11 cellular contexts compared by ENCODE assay signal in genomic region chr1:109467301-109467777, GRCh38. TPM values are rescaled to one million over a fixed set of nuclear protein-coding genes. Genes with fewer than 3 reads are reported as not detected.
DNase-seq lines count a peak whose midpoint lies in the region; ATAC-seq and TF ChIP-seq lines count a peak whose summit lies in the region.
"Had no signal": no experiment of that assay in that cellular context is flagged by ENCODE, and none has a peak within 500 bp of the region (broad histone marks: within the 10 kb centered on the region; RNA-seq: fewer than 3 reads in every experiment).

No MANE protein-coding gene starts in this region.

- no peak for TF ChIP-seq POLR2A in esophagus squamous epithelium (IDR thresholded peaks at IDR 0.05)

- POLR2A ChIA-PET in activated CD4-positive, alpha-beta T cell treated with anti-CD3 and anti-CD28 coated beads for 36 hours (lab: Charles Lee) = no interaction called here
- POLR2A ChIA-PET in naive thymus-derived CD4-positive, alpha-beta T cell (lab: Charles Lee) = no interaction called here

- peaks cover 9 to 23% (median 16%) of the 10 kb centered on the region in 3 donors for H3K4me1 ChIP-seq in esophagus squamous epithelium
- H3K4me1 ChIP-seq in naive thymus-derived CD4-positive, alpha-beta T cell (ENCODE audit: control insufficient read depth in 2 of 2, insufficient read depth in 2 of 2, low read length in 2 of 2) = peaks cover 0 to 3% of the 10 kb centered on the region in 2 donors

- H3K27me3 ChIP-seq in esophagus squamous epithelium = peaks cover 0 to 96% (median 14%) of the 10 kb centered on the region in 4 donors
- peaks cover 11 to 16% of the 10 kb centered on the region in 2 donors for H3K27me3 ChIP-seq in naive thymus-derived CD4-positive, alpha-beta T cell (ENCODE audit: control insufficient read depth in 2 of 2, insufficient read depth in 2 of 2, low read length in 2 of 2)

- peaks cover 46% of the 10 kb centered on the region for H3K27me3 Mint-ChIP-seq in activated CD4-positive, alpha-beta T cell treated with anti-CD3 and anti-CD28 coated beads for 36 hours
- H3K27me3 Mint-ChIP-seq in naive thymus-derived CD4-positive, alpha-beta T cell = peaks cover 65 to 88% (median 75%) of the 10 kb centered on the region in 5 donors
- H3K27me3 Mint-ChIP-seq in type B pancreatic cell = peaks cover 90% of the 10 kb centered on the region

- H3K9me3 ChIP-seq in esophagus squamous epithelium = no peaks in the 10 kb centered on the region
- H3K9me3 ChIP-seq in naive thymus-derived CD4-positive, alpha-beta T cell (ENCODE audit: control insufficient read depth in 2 of 3, low read length in 3 of 3) = no peaks in the 10 kb centered on the region

- H3K27ac Mint-ChIP-seq in activated CD4-positive, alpha-beta T cell treated with anti-CD3 and anti-CD28 coated beads for 36 hours = no peak overlapping the region
- H3K27ac Mint-ChIP-seq in naive thymus-derived CD4-positive, alpha-beta T cell = no peak overlapping the region
- H3K27ac Mint-ChIP-seq in type B pancreatic cell = no peak overlapping the region

- peak overlapping the region in 3 of 4 donors; percentile 50 to 67 (median 64) for H3K4me3 ChIP-seq in esophagus squamous epithelium
- H3K4me3 ChIP-seq in naive thymus-derived CD4-positive, alpha-beta T cell (ENCODE audit: low read length) = no peak overlapping the region

- peak overlapping the region in 3 of 4 donors; percentile 50 to 76 (median 70) for H3K27ac ChIP-seq in esophagus squamous epithelium
- no peak overlapping the region for H3K27ac ChIP-seq in naive thymus-derived CD4-positive, alpha-beta T cell (ENCODE audit: low read depth, low read length)
- H3K27ac ChIP-seq: VCaP had no signal

- CTCF ChIA-PET in activated CD4-positive, alpha-beta T cell treated with anti-CD3 and anti-CD28 coated beads for 36 hours (lab: Charles Lee) = interaction anchor here (0.6 kb wide), 1 partner anchor 65 kb away, joined by 3 read pairs; no protein-coding TSS in a partner anchor
- CTCF ChIA-PET in naive thymus-derived CD4-positive, alpha-beta T cell (lab: Charles Lee) = no interaction called here

- no peak for DNase-seq in activated CD4-positive, alpha-beta T cell treated with anti-CD3 and anti-CD28 coated beads for 36 hours
- no peak for DNase-seq in activated CD4-positive, alpha-beta T cell treated with anti-CD3 and anti-CD28 coated beads for 48 hours
- DNase-seq in esophagus squamous epithelium (lab: John Stamatoyannopoulos, UW) (no peak), type B pancreatic cell (ENCODE audit: extremely low spot score, unreplicated experiment) (no peak), NCI-H2107 treated with DMSO at 0.1 percent for 48 hours (lab: John Stamatoyannopoulos, UW; ENCODE audit: unreplicated experiment) (no peak)
- DNase-seq in naive thymus-derived CD4-positive, alpha-beta T cell = no peak
- no peak for DNase-seq in stimulated activated CD4-positive, alpha-beta T cell treated with anti-CD3 and anti-CD28 coated beads, Interleukin-4, amount 100 ng/mL, for 4 hours
- DNase-seq: ACHN, GOT3 had no signal

- H3K4me3 Mint-ChIP-seq in activated CD4-positive, alpha-beta T cell treated with anti-CD3 and anti-CD28 coated beads for 36 hours = peak overlapping the region; percentile 59
- peak overlapping the region in 9 of 10 donors; percentile 14 to 84 (median 68) for H3K4me3 Mint-ChIP-seq in naive thymus-derived CD4-positive, alpha-beta T cell
- peak overlapping the region; percentile 72 for H3K4me3 Mint-ChIP-seq in type B pancreatic cell

- intact Hi-C loops in activated CD4-positive, alpha-beta T cell treated with anti-CD3 and anti-CD28 coated beads for 36 hours (cut with DNase I, micrococcal nuclease) = no loop called here
- intact Hi-C loops in esophagus squamous epithelium (cut with DNase I) = no loop called here
- intact Hi-C loops in naive thymus-derived CD4-positive, alpha-beta T cell (cut with micrococcal nuclease) = loop anchor here (5.0 kb wide), 1 partner anchor 40 kb away; the partner anchor contains the start of gene PSMA5 (in 2 of the 2)

- H3K4me1 Mint-ChIP-seq in activated CD4-positive, alpha-beta T cell treated with anti-CD3 and anti-CD28 coated beads for 36 hours = peaks cover 4% of the 10 kb centered on the region
- peaks cover 0 to 11% (median 7%) of the 10 kb centered on the region in 7 donors for H3K4me1 Mint-ChIP-seq in naive thymus-derived CD4-positive, alpha-beta T cell
- no peaks in the 10 kb centered on the region for H3K4me1 Mint-ChIP-seq in type B pancreatic cell (ENCODE audit: unreplicated experiment)

- TF ChIP-seq CTCF in esophagus squamous epithelium (IDR thresholded peaks at IDR 0.05) = no peak
- TF ChIP-seq CTCF in type B pancreatic cell (conservative IDR thresholded peaks at IDR 0.05) = no peak

- no peaks in the 10 kb centered on the region for H3K36me3 Mint-ChIP-seq in activated CD4-positive, alpha-beta T cell treated with anti-CD3 and anti-CD28 coated beads for 36 hours (ENCODE audit: low read depth)
- no peaks in the 10 kb centered on the region for H3K36me3 Mint-ChIP-seq in naive thymus-derived CD4-positive, alpha-beta T cell
- H3K36me3 Mint-ChIP-seq in type B pancreatic cell = no peaks in the 10 kb centered on the region

- 26 to 33% methylated on average over 9 to 19 of the region's 23 CpGs for WGBS in esophagus squamous epithelium, 2 donors

- no peak for ATAC-seq in activated CD4-positive, alpha-beta T cell treated with anti-CD3 and anti-CD28 coated beads for 36 hours
- ATAC-seq in naive thymus-derived CD4-positive, alpha-beta T cell = no peak
- no peak for ATAC-seq in GM21447 (IDR thresholded peaks at IDR 0.05; ENCODE audit: unreplicated experiment)

- no peaks in the 10 kb centered on the region for H3K9me3 Mint-ChIP-seq in activated CD4-positive, alpha-beta T cell treated with anti-CD3 and anti-CD28 coated beads for 36 hours (ENCODE audit: low read depth)
- H3K9me3 Mint-ChIP-seq in naive thymus-derived CD4-positive, alpha-beta T cell = no peaks in the 10 kb centered on the region
- no peaks in the 10 kb centered on the region for H3K9me3 Mint-ChIP-seq in type B pancreatic cell

- H3K36me3 ChIP-seq in esophagus squamous epithelium = no peaks in the 10 kb centered on the region
- no peaks in the 10 kb centered on the region for H3K36me3 ChIP-seq in naive thymus-derived CD4-positive, alpha-beta T cell (ENCODE audit: control insufficient read depth in 2 of 3, insufficient read depth in 3 of 3, low read length in 3 of 3)

RNA-seq across cellular contexts. Expression of gene SYPL2, which starts 1.0 kb away (rescaled TPM):
- total RNA-seq in activated CD4-positive, alpha-beta T cell treated with anti-CD3 and anti-CD28 coated beads for 36 hours = under 1 TPM in 1 of 2 experiments, not detected in 1; 0.05 TPM
- total RNA-seq in esophagus squamous epithelium = under 1 TPM in 3 of 4 donors, not detected in 1; 0.15 to 0.79 (median 0.19) TPM
- not detected for total RNA-seq in naive thymus-derived CD4-positive, alpha-beta T cell
- under 1 TPM in 1 of 2 donors, not detected in 1; 0.43 TPM for polyA plus RNA-seq in naive thymus-derived CD4-positive, alpha-beta T cell
- 0.33 and 0.58 TPM in 2 replicates for total RNA-seq in type B pancreatic cell (ENCODE audit: low replicate concordance)

RNA-seq across cellular contexts. Expression of gene ATXN7L2, which starts 16.4 kb away (rescaled TPM):
- 10 to 100 TPM; 11.7 to 13.0 TPM for total RNA-seq in activated CD4-positive, alpha-beta T cell treated with anti-CD3 and anti-CD28 coated beads for 36 hours
- 1 to 10 TPM; 2.1 to 5.9 (median 3.8) TPM for total RNA-seq in esophagus squamous epithelium
- 10 to 100 TPM; 10.5 to 12.8 (median 11.7) TPM for total RNA-seq in naive thymus-derived CD4-positive, alpha-beta T cell
- 10 to 100 TPM in 1 of 2 donors, 1 to 10 TPM in 1; 4.9 to 15.2 TPM for polyA plus RNA-seq in naive thymus-derived CD4-positive, alpha-beta T cell
- 5.7 and 12.0 TPM in 2 replicates for total RNA-seq in type B pancreatic cell (ENCODE audit: low replicate concordance)

RNA-seq across cellular contexts. Expression of gene CYB561D1, which starts 26.6 kb away (rescaled TPM):
- 1 to 10 TPM; 7.1 to 8.7 TPM for total RNA-seq in activated CD4-positive, alpha-beta T cell treated with anti-CD3 and anti-CD28 coated beads for 36 hours
- 10 to 100 TPM in 1 of 4 donors, 1 to 10 TPM in 3; 3.1 to 12.7 (median 7.3) TPM for total RNA-seq in esophagus squamous epithelium
- 10 to 100 TPM; 19.6 to 41.5 (median 24.1) TPM for total RNA-seq in naive thymus-derived CD4-positive, alpha-beta T cell
- polyA plus RNA-seq in naive thymus-derived CD4-positive, alpha-beta T cell = 10 to 100 TPM; 13.5 to 25.3 TPM
- total RNA-seq in type B pancreatic cell (ENCODE audit: low replicate concordance) = 10.4 and 14.3 TPM in 2 replicates

RNA-seq across cellular contexts. Expression of gene PSMA5, which starts 41.1 kb away (rescaled TPM):
- total RNA-seq in activated CD4-positive, alpha-beta T cell treated with anti-CD3 and anti-CD28 coated beads for 36 hours = 100 to 1,000 TPM; 151 to 249 TPM
- 10 to 100 TPM; 31.5 to 57.7 (median 46.8) TPM for total RNA-seq in esophagus squamous epithelium
- total RNA-seq in naive thymus-derived CD4-positive, alpha-beta T cell = 100 to 1,000 TPM in 1 of 5 experiments, 10 to 100 TPM in 4; 38.3 to 203 (median 70.7) TPM
- 10 to 100 TPM; 80.0 to 81.9 TPM for polyA plus RNA-seq in naive thymus-derived CD4-positive, alpha-beta T cell
- 84.3 and 85.7 TPM in 2 replicates for total RNA-seq in type B pancreatic cell (ENCODE audit: low replicate concordance)

RNA-seq across cellular contexts. Expression of gene AMIGO1, which starts 42.2 kb away (rescaled TPM):
- total RNA-seq in activated CD4-positive, alpha-beta T cell treated with anti-CD3 and anti-CD28 coated beads for 36 hours = 1 to 10 TPM; 1.8 to 2.0 TPM
- 1 to 10 TPM in 2 of 4 donors, under 1 TPM in 2; 0.45 to 2.7 (median 1.8) TPM for total RNA-seq in esophagus squamous epithelium
- total RNA-seq in naive thymus-derived CD4-positive, alpha-beta T cell = 10 to 100 TPM in 3 of 5 experiments, 1 to 10 TPM in 2; 2.9 to 42.2 (median 17.7) TPM
- 10 to 100 TPM; 17.4 to 36.2 TPM for polyA plus RNA-seq in naive thymus-derived CD4-positive, alpha-beta T cell
- 5.4 and 6.1 TPM in 2 replicates for total RNA-seq in type B pancreatic cell (ENCODE audit: low replicate concordance)

Comparison
In these comparisons a context has a peak if more than half of its experiments do, and no peak if none do; other contexts are left out.
1. intact Hi-C loops: an anchor here in naive thymus-derived CD4-positive, alpha-beta T cell (5.0 kb wide); none called in activated CD4-positive, alpha-beta T cell treated with anti-CD3 and anti-CD28 coated beads for 36 hours and esophagus squamous epithelium.